Comparison of ENCODE assay signal across 8 cellular contexts in genomic region chr6:112822769-112823168, GRCh38.
"Had no signal": no experiment of that assay in that cellular context is flagged by ENCODE, and none has a peak within 500 bp of the region (broad histone marks: within the 10 kb centered on the region; RNA-seq: fewer than 3 reads in every experiment).

No MANE protein-coding gene starts in this region.

- H3K9ac ChIP-seq: KMS-11 had no signal

- H3K4me2 ChIP-seq: KMS-11 had no signal

- FAIRE-seq: HepG2, HTR-8/SVneo, K562 had no signal

- DNase-seq: IMR-90, KBM-7, KG1 had no signal

- ATAC-seq: HepG2, K562 had no signal

- H3K27ac ChIP-seq: HL-60, KMS-11 had no signal

- H3K4me3 ChIP-seq: K562 had no signal
